ENCODE assay signal across 30 cellular contexts in the genomic region with DNA sequence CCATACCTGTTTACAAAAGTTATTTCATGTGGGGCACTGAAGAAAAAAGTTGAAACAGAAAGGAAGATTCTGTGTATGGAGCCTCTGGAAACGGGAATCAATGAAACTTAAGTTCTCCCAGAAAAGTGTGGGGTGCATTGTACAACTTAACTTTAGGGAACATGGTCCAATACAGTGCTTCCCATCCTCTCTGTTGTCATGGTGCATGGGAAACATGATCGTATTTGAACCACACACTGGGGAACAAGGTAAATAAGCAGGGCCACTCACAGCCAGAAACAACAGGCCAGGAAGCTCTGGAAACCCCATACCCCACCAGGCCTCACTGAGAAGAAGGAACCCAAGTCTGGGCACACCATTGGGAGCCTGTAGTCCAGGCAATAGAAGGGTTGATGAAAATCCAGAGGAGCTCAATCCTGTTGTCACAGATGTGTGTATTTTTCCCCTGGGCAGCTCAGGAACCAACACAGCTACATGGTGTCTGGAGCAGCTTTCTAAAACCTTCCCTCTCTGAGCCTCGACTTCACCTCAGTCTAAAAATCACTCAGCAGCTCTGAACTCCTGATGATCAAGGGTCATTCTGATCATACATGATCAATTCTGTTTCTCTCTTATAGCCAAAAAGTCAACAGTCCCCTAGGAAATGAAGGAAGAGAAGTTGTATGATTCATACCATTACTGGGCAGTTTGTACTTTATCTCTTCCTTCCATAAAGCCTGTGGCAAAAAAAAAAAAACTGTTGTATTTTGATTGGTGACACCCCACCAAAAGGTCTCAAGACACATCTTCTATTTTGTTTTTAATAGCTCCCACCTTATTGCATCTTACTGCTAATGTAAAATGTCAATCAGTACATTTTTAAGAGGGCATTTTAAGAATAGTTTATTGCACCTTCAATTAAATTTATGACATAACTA.
DNase-seq lines count a peak whose midpoint lies in the region; ATAC-seq and TF ChIP-seq lines count a peak whose summit lies in the region.
"Had no signal": no experiment of that assay in that cellular context is flagged by ENCODE, and none has a peak within 500 bp of the region (broad histone marks: within the 10 kb centered on the region; RNA-seq: fewer than 3 reads in every experiment).

No MANE protein-coding gene starts in this region.

- H3K27ac ChIP-seq in PC-3 (ENCODE audit: low read length): no peak overlapping the region
- H3K27ac ChIP-seq: A549, tibial nerve had no signal

- CTCF ChIA-PET in PC-3 (lab: Charles Lee): no interaction called here

- intact Hi-C loops in activated CD4-positive, alpha-beta T cell treated with anti-CD3 and anti-CD28 coated beads, Interleukin-2, amount 10 ng/mL, durations not matched to agents 24 days and 14 days (cut with micrococcal nuclease): no loop called here
- intact Hi-C loops in PC-3 (cut with micrococcal nuclease): no loop called here

- TF ChIP-seq CTCF in PC-3 (conservative IDR thresholded peaks at IDR 0.05; ENCODE audit: low read depth, low read length) (no peak), choroid plexus epithelial cell (conservative IDR thresholded peaks at IDR 0.05; ENCODE audit: low read depth, low read length) (no peak)

- H3K79me2 ChIP-seq in PC-3 (ENCODE audit: low read length): no peaks in the 10 kb centered on the region

- peaks cover 49% of the 10 kb centered on the region for H3K36me3 Mint-ChIP-seq in activated CD4-positive, alpha-beta T cell treated with anti-CD3 and anti-CD28 coated beads, Interleukin-2, amount 10 ng/mL, durations not matched to agents 24 days and 14 days (ENCODE audit: low read depth)
- H3K36me3 Mint-ChIP-seq: stimulated activated effector memory CD8-positive, alpha-beta T cell treated with anti-CD3 and anti-CD28 coated beads, Interleukin-12 subunit alpha, Interleukin-12 subunit beta, amount 100 ng/mL, for 72 hours had no signal

- no peaks in the 10 kb centered on the region for H3K36me3 ChIP-seq in PC-3 (ENCODE audit: low read depth, low read length)
- H3K36me3 ChIP-seq: tibial nerve had no signal

- peaks cover 21% of the 10 kb centered on the region for H3K9me3 Mint-ChIP-seq in activated CD4-positive, alpha-beta T cell treated with anti-CD3 and anti-CD28 coated beads, Interleukin-2, amount 10 ng/mL, durations not matched to agents 24 days and 14 days

- peak; percentile 37 for ATAC-seq in PC-3
- ATAC-seq: A549; activated CD4-positive, alpha-beta T cell treated with anti-CD3 and anti-CD28 coated beads for 36 hours; left cardiac atrium; mucosa of descending colon; stimulated activated effector memory CD8-positive, alpha-beta T cell treated with anti-CD3 and anti-CD28 coated beads, Interleukin-12 subunit alpha, Interleukin-12 subunit beta, amount 100 ng/mL, for 72 hours had no signal

- H4K20me1 ChIP-seq in PC-3 (ENCODE audit: low read length): no peaks in the 10 kb centered on the region

- POLR2A ChIA-PET in PC-3 (lab: Charles Lee; ENCODE audit: unreplicated experiment): no interaction called here

- no peaks in the 10 kb centered on the region for H3K27me3 ChIP-seq in PC-3 (ENCODE audit: low read length)
- H3K27me3 ChIP-seq: tibial nerve had no signal

- DNase-seq in activated CD4-positive, alpha-beta T cell treated with anti-CD3 and anti-CD28 coated beads, Interleukin-2, amount 10 ng/mL, durations not matched to agents 24 days and 14 days: peak; percentile 53
- no peak for DNase-seq in activated CD4-positive, alpha-beta T cell treated with anti-CD3 and anti-CD28 coated beads, Interleukin-2, amount 50 U/mL, for 48 hours
- DNase-seq in ELR (ENCODE audit: low read depth) (peak; percentile 7), PC-3 (no peak), choroid plexus epithelial cell (ENCODE audit: low read depth) (peak; percentile 16), NCI-H2107 treated with DMSO at 0.1 percent for 48 hours (lab: John Stamatoyannopoulos, UW; ENCODE audit: unreplicated experiment) (no peak), NCI-H2081 treated with DMSO at 0.1 percent for 48 hours (lab: John Stamatoyannopoulos, UW) (no peak), Ammon's horn (ENCODE audit: low spot score) (no peak)
- DNase-seq: activated CD4-positive, alpha-beta T cell treated with anti-CD3 and anti-CD28 coated beads for 36 hours; activated naive CD4-positive, alpha-beta T cell treated with anti-CD3 and anti-CD28 coated beads for 36 hours; activated T-cell treated with anti-CD3 and anti-CD28 coated beads, Interleukin-2, amount 50 U/mL, for 48 hours; AML-193; CD4-positive, alpha-beta T cell; DMS 273 treated with DMSO at 0.1 percent for 48 hours; EL; H7; hippocampal formation; left cardiac atrium; MM.1S; mucosa of descending colon; NCI-H1436 treated with DMSO at 0.1 percent for 48 hours; NCI-H345; NCI-H69; SIG-M5; stimulated activated CD4-positive, alpha-beta T cell treated with anti-CD3 and anti-CD28 coated beads, Interleukin-4, amount 100 ng/mL, for 24 hours; SW 1271 had no signal

- H2AFZ ChIP-seq in PC-3 (ENCODE audit: low read length): no peak overlapping the region

- H3K4me2 ChIP-seq in PC-3 (ENCODE audit: low read length): no peak overlapping the region
- H3K4me2 ChIP-seq: A549 had no signal

- no peaks in the 10 kb centered on the region for H3F3A ChIP-seq in PC-3 (ENCODE audit: low read length, unreplicated experiment)

- no peaks in the 10 kb centered on the region for H3K9me3 ChIP-seq in PC-3 (ENCODE audit: low read length)
- H3K9me3 ChIP-seq: A549, mucosa of descending colon, tibial nerve had no signal

- H3K27me3 Mint-ChIP-seq in activated CD4-positive, alpha-beta T cell treated with anti-CD3 and anti-CD28 coated beads, Interleukin-2, amount 10 ng/mL, durations not matched to agents 24 days and 14 days: no peaks in the 10 kb centered on the region
- H3K27me3 Mint-ChIP-seq: activated CD4-positive, alpha-beta T cell treated with anti-CD3 and anti-CD28 coated beads for 36 hours; CD4-positive, alpha-beta T cell had no signal

- no peak overlapping the region for H3K4me3 Mint-ChIP-seq in activated CD4-positive, alpha-beta T cell treated with anti-CD3 and anti-CD28 coated beads, Interleukin-2, amount 10 ng/mL, durations not matched to agents 24 days and 14 days
- H3K4me3 Mint-ChIP-seq: activated CD4-positive, alpha-beta T cell treated with anti-CD3 and anti-CD28 coated beads for 36 hours; activated naive CD4-positive, alpha-beta T cell treated with anti-CD3 and anti-CD28 coated beads for 36 hours; CD4-positive, alpha-beta T cell; nephron; stimulated activated effector memory CD8-positive, alpha-beta T cell treated with anti-CD3 and anti-CD28 coated beads, Interleukin-12 subunit alpha, Interleukin-12 subunit beta, amount 100 ng/mL, for 72 hours had no signal

- peaks cover 60% of the 10 kb centered on the region for H3K4me1 Mint-ChIP-seq in activated CD4-positive, alpha-beta T cell treated with anti-CD3 and anti-CD28 coated beads, Interleukin-2, amount 10 ng/mL, durations not matched to agents 24 days and 14 days
- H3K4me1 Mint-ChIP-seq: nephron had no signal

- H3K9ac ChIP-seq in PC-3 (ENCODE audit: low read length): no peak overlapping the region

- H3K27ac Mint-ChIP-seq in activated CD4-positive, alpha-beta T cell treated with anti-CD3 and anti-CD28 coated beads, Interleukin-2, amount 10 ng/mL, durations not matched to agents 24 days and 14 days: peak overlapping the region; percentile 43
- H3K27ac Mint-ChIP-seq: activated CD4-positive, alpha-beta T cell treated with anti-CD3 and anti-CD28 coated beads for 36 hours; activated naive CD4-positive, alpha-beta T cell treated with anti-CD3 and anti-CD28 coated beads for 36 hours; CD4-positive, alpha-beta T cell; nephron; stimulated activated effector memory CD8-positive, alpha-beta T cell treated with anti-CD3 and anti-CD28 coated beads, Interleukin-12 subunit alpha, Interleukin-12 subunit beta, amount 100 ng/mL, for 72 hours had no signal

- H3K4me1 ChIP-seq in PC-3 (ENCODE audit: insufficient read depth, low read length): peaks cover 8% of the 10 kb centered on the region; the same call in 1 of the 2 replicates
- H3K4me1 ChIP-seq: A549 had no signal

- BruUV-seq in PC-3 (replicated peaks; lab: Mats Ljungman, UMichigan): no TSS peak

- H3K9me2 ChIP-seq in PC-3 (replicated peaks; ENCODE audit: low read length): no peaks in the 10 kb centered on the region

- H3K4me3 ChIP-seq in PC-3 (ENCODE audit: low read length) (no peak overlapping the region), choroid plexus epithelial cell (ENCODE audit: low read depth, low read length) (no peak overlapping the region)
- H3K4me3 ChIP-seq: A549, mucosa of descending colon, tibial nerve had no signal

Comparison
In these comparisons a context has a peak if more than half of its experiments do, and no peak if none do; other contexts are left out.
1. DNase-seq: peak in activated CD4-positive, alpha-beta T cell treated with anti-CD3 and anti-CD28 coated beads, Interleukin-2, amount 10 ng/mL, durations not matched to agents 24 days and 14 days (single experiment), ELR (single experiment) and choroid plexus epithelial cell (single experiment); none in activated CD4-positive, alpha-beta T cell treated with anti-CD3 and anti-CD28 coated beads, Interleukin-2, amount 50 U/mL, for 48 hours (0 of 2), PC-3 (single experiment), NCI-H2107 treated with DMSO at 0.1 percent for 48 hours (single experiment), NCI-H2081 treated with DMSO at 0.1 percent for 48 hours (single experiment) and Ammon's horn (single experiment).